9 cellular contexts compared by ENCODE assay signal in genomic region chr20:35884541-35884865, GRCh38.
DNase-seq lines count a peak whose midpoint lies in the region; ATAC-seq and TF ChIP-seq lines count a peak whose summit lies in the region.
"Had no signal": no experiment of that assay in that cellular context is flagged by ENCODE, and none has a peak within 500 bp of the region (broad histone marks: within the 10 kb centered on the region; RNA-seq: fewer than 3 reads in every experiment).

No MANE protein-coding gene starts in this region.

- TF ChIP-seq EP300 in upper lobe of left lung (IDR thresholded peaks at IDR 0.05): no peak

- H3K36me3 ChIP-seq in left ventricle myocardium inferior (no peaks in the 10 kb centered on the region), osteoblast (ENCODE audit: insufficient read depth, low read length) (peaks cover 9% of the 10 kb centered on the region), upper lobe of left lung (peaks cover 0 to 8% (median 0%) of the 10 kb centered on the region in 4 donors), neural progenitor cell (no peaks in the 10 kb centered on the region)

- H3K4me1 Mint-ChIP-seq in natural killer cell treated with Interleukin-12 subunit alpha and Interleukin-12 subunit beta and Interleukin-15 and Interleukin-18, amount 100 ng/mL, for 72 hours (ENCODE audit: low read depth in 2 of 2): peaks cover 7 to 11% of the 10 kb centered on the region in 2 donors
- peaks cover 7% of the 10 kb centered on the region for H3K4me1 Mint-ChIP-seq in neural progenitor cell

- H2AFZ ChIP-seq in osteoblast (ENCODE audit: low read length) (no peak overlapping the region), neural progenitor cell (replicated peaks) (no peak overlapping the region)

- H3K79me2 ChIP-seq in osteoblast (ENCODE audit: insufficient read depth, low read length) (peaks cover 43% of the 10 kb centered on the region), neural progenitor cell (ENCODE audit: low read depth) (peaks cover 6% of the 10 kb centered on the region)

- H3K4me2 ChIP-seq in osteoblast (ENCODE audit: insufficient read depth, low read length) (peak overlapping the region; percentile 63), neural progenitor cell (no peak overlapping the region)

- peaks cover 9% of the 10 kb centered on the region for H3F3A ChIP-seq in neural progenitor cell (ENCODE audit: low read depth)

- no peak for DNase-seq in left ventricle myocardium inferior
- DNase-seq in left ventricle myocardium superior: no peak
- no peak for DNase-seq in epithelial cell of prostate (ENCODE audit: low read depth, low spot score)
- DNase-seq in osteoblast (ENCODE audit: insufficient read length, low spot score, missing footprints): no peak
- DNase-seq in upper lobe of left lung: no peak
- no peak for DNase-seq in natural killer cell treated with Interleukin-12 subunit alpha and Interleukin-12 subunit beta and Interleukin-15 and Interleukin-18, amount 100 ng/mL, for 72 hours (ENCODE audit: low spot score)
- DNase-seq in neural progenitor cell (ENCODE audit: low spot score): no peak
- no peak for DNase-seq in NK-92 treated with Interleukin-12 subunit alpha and Interleukin-12 subunit beta, amount 100 ng/mL, for 24 hours (lab: John Stamatoyannopoulos, UW)

- H3K9me3 ChIP-seq in left ventricle myocardium inferior (replicated peaks) (no peaks in the 10 kb centered on the region), osteoblast (ENCODE audit: low read depth, low read length) (no peaks in the 10 kb centered on the region), upper lobe of left lung (no peaks in the 10 kb centered on the region), neural progenitor cell (ENCODE audit: low read depth) (no peaks in the 10 kb centered on the region)

- H3K27ac ChIP-seq in left ventricle myocardium inferior (replicated peaks): no peak overlapping the region
- H3K27ac ChIP-seq in epithelial cell of prostate: peak overlapping the region; percentile 100
- peak overlapping the region; percentile 95 for H3K27ac ChIP-seq in osteoblast (ENCODE audit: low read depth, low read length)
- H3K27ac ChIP-seq in upper lobe of left lung: peak overlapping the region in 3 of 4 donors; percentile 1 to 43 (median 17)
- no peak overlapping the region for H3K27ac ChIP-seq in neural progenitor cell

- H3K27ac Mint-ChIP-seq in natural killer cell treated with Interleukin-12 subunit alpha and Interleukin-12 subunit beta and Interleukin-15 and Interleukin-18, amount 100 ng/mL, for 72 hours: no peak overlapping the region
- H3K27ac Mint-ChIP-seq in neural progenitor cell: no peak overlapping the region
- H3K27ac Mint-ChIP-seq: activated T-helper 1 cell treated with anti-CD3 and anti-CD28 coated beads, Interleukin-12 subunit alpha, Interleukin-12 subunit beta, Interleukin-2, Interleukin-4 antibody, amounts not matched to agents 30 ng/mL and 10 ng/mL and 1 ng/mL, durations not matched to agents 14 hours and 24 hours and 36 hours had no signal

- H3K9ac ChIP-seq in neural progenitor cell: no peak overlapping the region

- H3K27me3 ChIP-seq in left ventricle myocardium inferior (ENCODE audit: low read depth) (no peaks in the 10 kb centered on the region), osteoblast (ENCODE audit: insufficient read depth, low read length) (no peaks in the 10 kb centered on the region), upper lobe of left lung (no peaks in the 10 kb centered on the region), neural progenitor cell (no peaks in the 10 kb centered on the region)

- H4K20me1 ChIP-seq in osteoblast (ENCODE audit: insufficient read depth, low read length) (no peaks in the 10 kb centered on the region), neural progenitor cell (ENCODE audit: low read depth) (peaks cover 14% of the 10 kb centered on the region)

- H3K4me3 Mint-ChIP-seq in natural killer cell treated with Interleukin-12 subunit alpha and Interleukin-12 subunit beta and Interleukin-15 and Interleukin-18, amount 100 ng/mL, for 72 hours: no peak overlapping the region
- no peak overlapping the region for H3K4me3 Mint-ChIP-seq in neural progenitor cell
- H3K4me3 Mint-ChIP-seq: activated T-helper 1 cell treated with anti-CD3 and anti-CD28 coated beads, Interleukin-12 subunit alpha, Interleukin-12 subunit beta, Interleukin-2, Interleukin-4 antibody, amounts not matched to agents 30 ng/mL and 10 ng/mL and 1 ng/mL, durations not matched to agents 14 hours and 24 hours and 36 hours had no signal

- 23 to 42% methylated on average over 1 of the region's 1 CpG for WGBS in upper lobe of left lung, 2 donors

- no peak for TF ChIP-seq POLR2A in upper lobe of left lung (IDR thresholded peaks at IDR 0.05)

- H3K4me1 ChIP-seq in left ventricle myocardium inferior (peaks cover 25% of the 10 kb centered on the region), osteoblast (ENCODE audit: insufficient read depth, low read length) (peaks cover 32% of the 10 kb centered on the region), upper lobe of left lung (peaks cover 0 to 12% (median 4%) of the 10 kb centered on the region in 4 donors), neural progenitor cell (no peaks in the 10 kb centered on the region)

- no peaks in the 10 kb centered on the region for H3K36me3 Mint-ChIP-seq in natural killer cell treated with Interleukin-12 subunit alpha and Interleukin-12 subunit beta and Interleukin-15 and Interleukin-18, amount 100 ng/mL, for 72 hours
- peaks cover 5% of the 10 kb centered on the region for H3K36me3 Mint-ChIP-seq in neural progenitor cell

- TF ChIP-seq CTCF in left ventricle myocardium inferior (IDR thresholded peaks at IDR 0.05; ENCODE audit: borderline replicate concordance) (peak; percentile 2), osteoblast (IDR thresholded peaks at IDR 0.05; ENCODE audit: extremely low read depth, low read depth, low read length) (no peak), upper lobe of left lung (IDR thresholded peaks at IDR 0.05) (no peak), neural progenitor cell (IDR thresholded peaks at IDR 0.05) (no peak)

- intact Hi-C loops in left ventricle myocardium inferior (cut with micrococcal nuclease) (loop anchor here (10.0 kb wide), 1 partner anchor 150 kb away; no protein-coding TSS in a partner anchor), left ventricle myocardium superior (cut with micrococcal nuclease) (loop anchor here (10.0 kb wide), 1 partner anchor 420 kb away; no protein-coding TSS in a partner anchor)

- no peaks in the 10 kb centered on the region for H3K9me3 Mint-ChIP-seq in natural killer cell treated with Interleukin-12 subunit alpha and Interleukin-12 subunit beta and Interleukin-15 and Interleukin-18, amount 100 ng/mL, for 72 hours
- H3K9me3 Mint-ChIP-seq in neural progenitor cell: no peaks in the 10 kb centered on the region
- H3K9me3 Mint-ChIP-seq: activated T-helper 1 cell treated with anti-CD3 and anti-CD28 coated beads, Interleukin-12 subunit alpha, Interleukin-12 subunit beta, Interleukin-2, Interleukin-4 antibody, amounts not matched to agents 30 ng/mL and 10 ng/mL and 1 ng/mL, durations not matched to agents 14 hours and 24 hours and 36 hours had no signal

- no peak for ATAC-seq in left ventricle myocardium superior
- ATAC-seq in upper lobe of left lung (ENCODE audit: low FRiP score in 2 of 2): no peak
- no peak for ATAC-seq in natural killer cell treated with Interleukin-12 subunit alpha and Interleukin-12 subunit beta and Interleukin-15 and Interleukin-18, amount 100 ng/mL, for 72 hours

- H3K4me3 ChIP-seq in left ventricle myocardium inferior (no peak overlapping the region), osteoblast (ENCODE audit: insufficient read depth, low read length) (no peak overlapping the region), upper lobe of left lung (no peak overlapping the region), neural progenitor cell (no peak overlapping the region)

- no peaks in the 10 kb centered on the region for H3K27me3 Mint-ChIP-seq in natural killer cell treated with Interleukin-12 subunit alpha and Interleukin-12 subunit beta and Interleukin-15 and Interleukin-18, amount 100 ng/mL, for 72 hours
- no peaks in the 10 kb centered on the region for H3K27me3 Mint-ChIP-seq in neural progenitor cell (ENCODE audit: insufficient read depth, low read depth)

Comparison
In these comparisons a context has a peak if more than half of its experiments do, and no peak if none do; other contexts are left out.
1. H3K27ac ChIP-seq: peak in epithelial cell of prostate (single experiment), osteoblast (single experiment) and upper lobe of left lung (3 of 4); none in left ventricle myocardium inferior (single experiment) and neural progenitor cell (single experiment).